8 cellular contexts compared by ENCODE assay signal in the genomic region with DNA sequence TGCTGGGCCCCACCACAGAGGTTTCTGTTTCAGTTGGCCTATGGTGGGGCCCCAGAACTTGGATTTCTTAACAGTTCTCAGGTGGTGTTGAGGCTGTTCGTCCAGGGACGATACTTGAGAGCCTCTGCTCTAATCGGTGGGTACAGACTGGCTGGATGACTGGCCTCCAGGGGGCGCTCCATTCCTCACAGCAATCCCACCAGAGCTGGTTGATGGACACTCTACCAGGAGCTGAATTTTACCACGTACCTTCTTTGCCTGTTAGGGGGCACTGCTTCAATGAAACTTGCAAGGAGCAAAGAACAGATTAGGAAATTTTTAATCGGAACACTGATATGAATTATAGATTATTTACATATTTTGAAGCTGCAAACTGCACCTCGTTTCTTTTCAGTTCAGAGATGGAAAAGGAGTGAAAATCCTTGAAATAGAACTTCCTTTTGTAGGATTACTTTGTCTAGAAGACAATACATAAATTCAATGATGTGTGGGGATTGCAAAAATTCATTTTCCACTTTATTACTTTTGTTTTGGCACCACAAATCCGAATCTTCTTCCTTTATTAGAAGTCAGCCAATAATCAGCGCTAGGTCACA. TPM values are rescaled to one million over a fixed set of nuclear protein-coding genes. Genes with fewer than 3 reads are reported as not detected.
A peak's percentile ranks its signal among the peaks of the same experiment; 100 is the strongest.
DNase-seq lines count a peak whose midpoint lies in the region; ATAC-seq and TF ChIP-seq lines count a peak whose summit lies in the region.

No MANE protein-coding gene starts in this region.

- H3K4me1 ChIP-seq in SJSA1 (replicated peaks) (no peaks in the 10 kb centered on the region), trophoblast cell (ENCODE audit: control insufficient read depth in 1 of 2, insufficient read depth in 2 of 2, low read length in 2 of 2) (no peaks in the 10 kb centered on the region), upper lobe of left lung (peaks cover 0 to 8% (median 5%) of the 10 kb centered on the region in 4 donors)

- no peak overlapping the region for H3K18ac ChIP-seq in trophoblast cell (ENCODE audit: low read length)

- TF ChIP-seq RAD21 in Ishikawa (IDR thresholded peaks at IDR 0.05; ENCODE audit: low read depth): peak; percentile 81

- no peak overlapping the region for H2BK12ac ChIP-seq in trophoblast cell (ENCODE audit: low read length)

- no peak overlapping the region for H2BK5ac ChIP-seq in trophoblast cell (ENCODE audit: low read depth, low read length, poor library complexity)

- no peaks in the 10 kb centered on the region for H3K4me1 Mint-ChIP-seq in glutamatergic neuron (ENCODE audit: low read depth, unreplicated experiment)

- DNase-seq in G401 (ENCODE audit: low spot score): peak; percentile 81
- DNase-seq in SJSA1 (ENCODE audit: low read depth in 1 of 2, low spot score in 2 of 2): peak; percentile 37 to 72
- DNase-seq in activated naive CD4-positive, alpha-beta T cell (lab: John Stamatoyannopoulos, UW): peak; percentile 74 to 86 (median 84)
- peak; percentile 88 for DNase-seq in glutamatergic neuron
- peak; percentile 68 to 78 for DNase-seq in trophoblast cell
- DNase-seq in upper lobe of left lung: peak in 1 of 2 donors; percentile 96

- in situ Hi-C loops in G401 (cut with HindIII; ENCODE audit: low sequenced_read_pairs): no loop called here

- ATAC-seq in GM21723 (IDR thresholded peaks at IDR 0.05; ENCODE audit: unreplicated experiment) (peak; percentile 100), upper lobe of left lung (ENCODE audit: low FRiP score in 2 of 2) (peak; percentile 92 to 98)

- no peak overlapping the region for H3K4me2 ChIP-seq in trophoblast cell (ENCODE audit: low read length)

- no peak for TF ChIP-seq EP300 in Ishikawa (IDR thresholded peaks at IDR 0.05; ENCODE audit: borderline replicate concordance)
- no peak for TF ChIP-seq EP300 in upper lobe of left lung (IDR thresholded peaks at IDR 0.05)

- H3K79me2 ChIP-seq in trophoblast cell (ENCODE audit: control insufficient read depth, insufficient read depth, low read length, poor library complexity): no peaks in the 10 kb centered on the region

- no peak overlapping the region for H3K27ac Mint-ChIP-seq in glutamatergic neuron (ENCODE audit: unreplicated experiment)

- H3K27ac ChIP-seq in SJSA1 (no peak overlapping the region), trophoblast cell (ENCODE audit: low read depth, low read length) (no peak overlapping the region), upper lobe of left lung (peak overlapping the region in 1 of 4 donors; percentile 11)

- TF ChIP-seq POLR2A in upper lobe of left lung (IDR thresholded peaks at IDR 0.05): no peak

- H3K9ac ChIP-seq in trophoblast cell (ENCODE audit: low read length): no peak overlapping the region

- H4K12ac ChIP-seq in trophoblast cell (ENCODE audit: low read depth, low read length): no peak overlapping the region

- no peak overlapping the region for H3K23ac ChIP-seq in trophoblast cell (ENCODE audit: low read length)

- no peak overlapping the region for H3K4ac ChIP-seq in trophoblast cell (ENCODE audit: low read depth, low read length)

- H3K36me3 Mint-ChIP-seq in glutamatergic neuron (ENCODE audit: unreplicated experiment): no peaks in the 10 kb centered on the region

- no peaks in the 10 kb centered on the region for H3K9me3 Mint-ChIP-seq in glutamatergic neuron (ENCODE audit: unreplicated experiment)

- H3K4me3 Mint-ChIP-seq in glutamatergic neuron (ENCODE audit: unreplicated experiment): no peak overlapping the region

- no peak overlapping the region for H2AK5ac ChIP-seq in trophoblast cell (ENCODE audit: low read length)

- no peaks in the 10 kb centered on the region for H3K79me1 ChIP-seq in trophoblast cell (ENCODE audit: low read length)

- H3K9me3 ChIP-seq in SJSA1 (replicated peaks): no peaks in the 10 kb centered on the region
- H3K9me3 ChIP-seq in trophoblast cell (ENCODE audit: insufficient read depth, low read depth, low read length): no peaks in the 10 kb centered on the region
- H3K9me3 ChIP-seq in upper lobe of left lung: no peaks in the 10 kb centered on the region

- no peak overlapping the region for H4K91ac ChIP-seq in trophoblast cell (ENCODE audit: low read depth, low read length)

- no peaks in the 10 kb centered on the region for H3K27me3 ChIP-seq in SJSA1 (replicated peaks)
- H3K27me3 ChIP-seq in trophoblast cell (ENCODE audit: insufficient read depth, low read length): no peaks in the 10 kb centered on the region
- H3K27me3 ChIP-seq in upper lobe of left lung: no peaks in the 10 kb centered on the region

- H2AFZ ChIP-seq in trophoblast cell (ENCODE audit: insufficient read depth, low read length, poor library complexity): no peak overlapping the region

- TF ChIP-seq CTCF in glutamatergic neuron (IDR thresholded peaks at IDR 0.05; ENCODE audit: partially characterized antibody, unreplicated experiment) (peak; percentile 87), upper lobe of left lung (IDR thresholded peaks at IDR 0.05) (peak; percentile 77 to 90 (median 85))

- no peak overlapping the region for H3K14ac ChIP-seq in trophoblast cell (ENCODE audit: low read length)

- H3K27me3 Mint-ChIP-seq in glutamatergic neuron (ENCODE audit: unreplicated experiment): no peaks in the 10 kb centered on the region

- H3K4me3 ChIP-seq in SJSA1 (no peak overlapping the region), trophoblast cell (ENCODE audit: low read depth, low read length) (no peak overlapping the region), upper lobe of left lung (no peak overlapping the region)

- no peaks in the 10 kb centered on the region for H3K36me3 ChIP-seq in SJSA1
- H3K36me3 ChIP-seq in trophoblast cell (ENCODE audit: control insufficient read depth in 1 of 2, insufficient read depth in 2 of 2, low read length in 2 of 2): no peaks in the 10 kb centered on the region
- no peaks in the 10 kb centered on the region for H3K36me3 ChIP-seq in upper lobe of left lung

- H4K8ac ChIP-seq in trophoblast cell (ENCODE audit: low read depth, low read length): no peak overlapping the region

- H2BK120ac ChIP-seq in trophoblast cell (ENCODE audit: insufficient read depth, low read length, poor library complexity): no peak overlapping the region

- WGBS in trophoblast cell (ENCODE audit: extremely low coverage, insufficient coverage, insufficient read length): no CpG with 5 or more reads among the region's 9 CpGs
- 16 to 18% methylated on average over 9 of the region's 9 CpGs for WGBS in upper lobe of left lung, 2 donors

TF ChIP-seq in Ishikawa, 13 proteins besides CTCF, POLR2A, EP300 and RAD21:
- TF ChIP-seq CEBPB (IDR thresholded peaks at IDR 0.05): no peak
- no peak; the same call in 1 of the 2 replicates for TF ChIP-seq TEAD4 (IDR thresholded peaks at IDR 0.05)
- TF ChIP-seq, protein P1, sequence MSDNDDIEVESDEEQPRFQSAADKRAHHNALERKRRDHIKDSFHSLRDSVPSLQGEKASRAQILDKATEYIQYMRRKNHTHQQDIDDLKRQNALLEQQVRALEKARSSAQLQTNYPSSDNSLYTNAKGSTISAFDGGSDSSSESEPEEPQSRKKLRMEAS (IDR thresholded peaks at IDR 0.05): no peak
- TF ChIP-seq YY1 (IDR thresholded peaks at IDR 0.05; ENCODE audit: low read depth): no peak
- TF ChIP-seq TCF12 (IDR thresholded peaks at IDR 0.05; ENCODE audit: low read depth): no peak
- TF ChIP-seq TAF1 (IDR thresholded peaks at IDR 0.05; ENCODE audit: low read depth): no peak
- TF ChIP-seq, protein P2, sequence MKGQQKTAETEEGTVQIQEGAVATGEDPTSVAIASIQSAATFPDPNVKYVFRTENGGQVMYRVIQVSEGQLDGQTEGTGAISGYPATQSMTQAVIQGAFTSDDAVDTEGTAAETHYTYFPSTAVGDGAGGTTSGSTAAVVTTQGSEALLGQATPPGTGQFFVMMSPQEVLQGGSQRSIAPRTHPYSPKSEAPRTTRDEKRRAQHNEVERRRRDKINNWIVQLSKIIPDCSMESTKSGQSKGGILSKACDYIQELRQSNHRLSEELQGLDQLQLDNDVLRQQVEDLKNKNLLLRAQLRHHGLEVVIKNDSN (IDR thresholded peaks at IDR 0.05): no peak
TF ChIP-seq in Ishikawa: peak in this region for 0.

RNA-seq across cellular contexts. Expression of a gene that starts 44.8 kb away (rescaled TPM):
- total RNA-seq in G401 (2014; rRNA removed; shearing (Covaris generic)): 22.9 and 48.2 TPM in 2 replicates
- 51.5 and 52.0 TPM in 2 replicates for total RNA-seq in SJSA1 (2014; rRNA removed; shearing (Covaris generic))
- total RNA-seq in glutamatergic neuron (ENCODE audit: unreplicated experiment) (41.3 TPM), upper lobe of left lung (10 to 100 TPM; 19.0 to 53.1 (median 32.2) TPM)
- polyA plus RNA-seq in trophoblast cell (2013): 15.1 and 15.2 TPM in 2 replicates
